In the genomic region with DNA sequence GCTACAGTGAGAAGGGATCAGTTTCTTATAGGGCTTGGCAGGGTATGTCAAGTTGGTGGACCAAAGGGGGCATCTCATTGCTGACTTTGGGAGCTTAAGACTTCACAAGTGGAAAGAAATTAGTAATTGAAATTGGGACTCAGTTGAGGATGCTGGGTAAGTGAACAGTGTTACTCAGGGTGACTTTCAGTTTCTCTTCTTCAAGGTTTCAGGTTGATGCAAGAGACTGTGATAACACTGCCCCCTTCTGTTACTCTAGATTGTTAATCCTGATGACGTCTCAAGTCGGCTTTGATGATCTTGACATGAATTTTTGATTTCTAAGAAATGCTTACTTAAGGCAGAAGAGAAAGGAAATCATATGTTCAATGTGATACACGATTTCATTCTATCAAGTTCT, we compare ENCODE assay signal across 8 cellular contexts. TPM values are rescaled to one million over a fixed set of nuclear protein-coding genes. Genes with fewer than 3 reads are reported as not detected.
DNase-seq lines count a peak whose midpoint lies in the region; ATAC-seq lines count a peak whose summit lies in the region.

No MANE protein-coding gene starts in this region.

- peak overlapping the region; percentile 33 for H3K4me3 ChIP-seq in Jurkat, Clone E6-1 (ENCODE audit: low read length)

- DNase-seq in stimulated activated CD4-positive, alpha-beta T cell treated with anti-CD3 and anti-CD28 coated beads, Interleukin-4, amount 100 ng/mL, for 24 hours: peak; percentile 51
- DNase-seq in stimulated activated CD4-positive, alpha-beta T cell treated with anti-CD3 and anti-CD28 coated beads, Interleukin-15, amount 100 ng/mL, for 24 hours: no peak
- DNase-seq in Jurkat, Clone E6-1 (ENCODE audit: low read depth, low spot score): peak; percentile 89
- DNase-seq in T-helper 22 cell (ENCODE audit: low read depth) (peak; percentile 7), fibroblast of the conjunctiva (ENCODE audit: low read depth) (peak; percentile 77), pulmonary artery endothelial cell (ENCODE audit: low read depth, low spot score) (peak; percentile 70), HK-2 (ENCODE audit: unreplicated experiment) (no peak)

- ATAC-seq in GM21723 (IDR thresholded peaks at IDR 0.05; ENCODE audit: unreplicated experiment): peak; percentile 85

RNA-seq across cellular contexts. Expression of a gene that starts 21.3 kb away (rescaled TPM):
- not detected for polyA plus RNA-seq in Jurkat, Clone E6-1 (2012; ENCODE audit: insufficient read depth, insufficient read length)
- total RNA-seq in pulmonary artery endothelial cell: 0.07 and 0.13 TPM in 2 replicates

RNA-seq across cellular contexts. Expression of a gene that starts 21.5 kb away (rescaled TPM):
- polyA plus RNA-seq in Jurkat, Clone E6-1 (2012; ENCODE audit: insufficient read depth, insufficient read length): 33.9 TPM
- total RNA-seq in pulmonary artery endothelial cell: 118 and 134 TPM in 2 replicates

Comparison
In these comparisons a context has a peak if more than half of its experiments do, and no peak if none do; other contexts are left out.
1. DNase-seq: peak in stimulated activated CD4-positive, alpha-beta T cell treated with anti-CD3 and anti-CD28 coated beads, Interleukin-4, amount 100 ng/mL, for 24 hours (single experiment), Jurkat, Clone E6-1 (single experiment), T-helper 22 cell (single experiment), fibroblast of the conjunctiva (single experiment) and pulmonary artery endothelial cell (single experiment); none in stimulated activated CD4-positive, alpha-beta T cell treated with anti-CD3 and anti-CD28 coated beads, Interleukin-15, amount 100 ng/mL, for 24 hours (single experiment) and HK-2 (single experiment).